Comparison of ENCODE assay signal across 20 cellular contexts in the genomic region with DNA sequence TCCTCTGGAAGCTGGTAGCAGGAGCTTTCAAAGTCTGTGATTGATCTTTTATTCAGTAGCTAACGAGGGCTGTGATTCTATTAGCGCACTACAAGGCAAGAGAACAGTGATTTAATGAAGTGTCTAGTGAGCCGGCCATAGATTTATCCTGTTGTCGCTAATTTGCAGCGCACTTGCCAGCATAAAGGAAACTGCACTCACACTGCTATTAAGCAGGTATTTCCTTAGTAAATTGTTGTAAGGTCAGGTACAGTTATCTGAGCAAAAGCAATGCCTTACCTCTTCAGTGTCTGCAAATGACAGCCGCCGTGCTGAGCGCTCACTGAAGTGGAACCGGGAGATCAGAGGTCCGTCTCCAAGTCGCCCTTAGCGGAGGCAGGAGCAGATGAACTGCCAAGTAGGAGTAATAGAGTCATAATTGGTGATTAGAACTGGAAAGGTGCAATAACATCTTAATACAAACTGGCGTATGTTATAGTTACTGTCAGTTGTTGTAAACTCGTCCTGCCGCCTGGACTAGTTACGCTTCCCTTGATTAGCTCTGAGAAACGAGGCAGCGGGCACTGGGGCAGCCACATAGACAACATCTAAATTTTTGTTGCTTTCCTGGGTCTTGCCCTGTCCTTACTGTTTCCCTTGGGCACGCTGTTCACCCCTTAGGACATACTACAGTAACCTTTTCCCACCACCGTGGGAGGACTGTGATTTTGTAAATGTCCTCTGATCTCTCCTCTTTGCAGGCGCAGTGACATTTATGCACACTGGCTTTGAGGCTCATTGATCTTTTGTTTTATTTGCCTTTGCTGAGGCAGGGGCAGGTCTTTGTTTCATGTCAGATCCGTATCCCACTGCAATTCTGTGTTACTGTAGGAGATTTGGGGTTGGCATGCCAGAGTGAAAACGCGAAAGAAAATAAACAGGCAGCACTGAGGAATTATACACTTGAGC.
DNase-seq lines count a peak whose midpoint lies in the region; ATAC-seq and TF ChIP-seq lines count a peak whose summit lies in the region.
"Had no signal": no experiment of that assay in that cellular context is flagged by ENCODE, and none has a peak within 500 bp of the region (broad histone marks: within the 10 kb centered on the region; RNA-seq: fewer than 3 reads in every experiment).

No MANE protein-coding gene starts in this region.

- H3K4me3 Mint-ChIP-seq in glutamatergic neuron (ENCODE audit: unreplicated experiment) = no peak overlapping the region
- H3K4me3 Mint-ChIP-seq in activated T-cell treated with anti-CD3 and anti-CD28 coated beads, Interleukin-2, amount 50 U/mL, for 4 hours = no peak overlapping the region
- H3K4me3 Mint-ChIP-seq: activated CD4-positive, alpha-beta T cell treated with anti-CD3 and anti-CD28 coated beads for 36 hours; CD4-positive, alpha-beta T cell; naive B cell; stimulated activated naive CD8-positive, alpha-beta T cell treated with anti-CD3 and anti-CD28 coated beads, Interleukin-15, Interleukin-2, amounts not matched to agents 100 ng/mL and 50 ng/mL, for 24 hours had no signal

- H3K9me3 Mint-ChIP-seq in glutamatergic neuron (ENCODE audit: unreplicated experiment) = peaks cover 7% of the 10 kb centered on the region
- peaks cover 10% of the 10 kb centered on the region for H3K9me3 Mint-ChIP-seq in activated T-cell treated with anti-CD3 and anti-CD28 coated beads, Interleukin-2, amount 50 U/mL, for 4 hours
- H3K9me3 Mint-ChIP-seq: CD4-positive, alpha-beta T cell had no signal

- H3K27me3 ChIP-seq in neuron (ENCODE audit: insufficient read depth, low read length) (no peaks in the 10 kb centered on the region), left ventricle myocardium inferior (ENCODE audit: low read depth) (no peaks in the 10 kb centered on the region)
- H3K27me3 ChIP-seq: left lung had no signal

- no peaks in the 10 kb centered on the region for H3K36me3 ChIP-seq in neuron (ENCODE audit: insufficient read depth, low read length)
- no peaks in the 10 kb centered on the region for H3K36me3 ChIP-seq in left ventricle myocardium inferior
- H3K36me3 ChIP-seq: left lung had no signal

- DNase-seq in G401 (ENCODE audit: low spot score) (peak; percentile 25), NCI-H2227 treated with DMSO at 0.1 percent for 48 hours (lab: John Stamatoyannopoulos, UW) (peak; percentile 83), glutamatergic neuron (peak; percentile 24), hippocampal formation (lab: John Stamatoyannopoulos, UW) (no peak), left ventricle myocardium inferior (no peak)
- no peak for DNase-seq in activated T-cell treated with anti-CD3 and anti-CD28 coated beads, Interleukin-2, amount 50 U/mL, for 4 hours
- DNase-seq: activated CD4-positive, alpha-beta T cell treated with anti-CD3 and anti-CD28 coated beads for 36 hours; activated gamma-delta T cell; CD4-positive, alpha-beta T cell; foreskin fibroblast; HCEC 1CT; left lung; naive B cell; NCI-H1436 treated with DMSO at 0.1 percent for 48 hours; stimulated activated CD4-positive, alpha-beta T cell treated with anti-CD3 and anti-CD28 coated beads, Interleukin-15, amount 100 ng/mL, for 24 hours had no signal

- no peaks in the 10 kb centered on the region for H3K36me3 Mint-ChIP-seq in glutamatergic neuron (ENCODE audit: unreplicated experiment)
- H3K36me3 Mint-ChIP-seq in activated T-cell treated with anti-CD3 and anti-CD28 coated beads, Interleukin-2, amount 50 U/mL, for 4 hours (ENCODE audit: insufficient read depth) = no peaks in the 10 kb centered on the region

- H3K4me3 ChIP-seq in neuron (ENCODE audit: low read length) (peak overlapping the region; percentile 20), left ventricle myocardium inferior (no peak overlapping the region)
- H3K4me3 ChIP-seq: left lung had no signal

- H3K4me1 ChIP-seq in neuron (ENCODE audit: insufficient read depth, low read length) (peaks cover 14% of the 10 kb centered on the region), left ventricle myocardium inferior (no peaks in the 10 kb centered on the region)

- no peak overlapping the region for H3K27ac ChIP-seq in left ventricle myocardium inferior (replicated peaks)
- H3K27ac ChIP-seq: KMS-11, left lung had no signal

- H3K4me1 Mint-ChIP-seq in glutamatergic neuron (ENCODE audit: low read depth, unreplicated experiment) = peaks cover 2% of the 10 kb centered on the region
- H3K4me1 Mint-ChIP-seq in activated T-cell treated with anti-CD3 and anti-CD28 coated beads, Interleukin-2, amount 50 U/mL, for 4 hours (ENCODE audit: low read depth) = no peaks in the 10 kb centered on the region
- H3K4me1 Mint-ChIP-seq: activated CD4-positive, alpha-beta T cell treated with anti-CD3 and anti-CD28 coated beads for 36 hours had no signal

- peak overlapping the region; percentile 5 for H2AFZ ChIP-seq in neuron (ENCODE audit: low read depth, low read length)

- TF ChIP-seq CTCF in glutamatergic neuron (IDR thresholded peaks at IDR 0.05; ENCODE audit: partially characterized antibody, unreplicated experiment) (no peak), left ventricle myocardium inferior (IDR thresholded peaks at IDR 0.05; ENCODE audit: borderline replicate concordance) (no peak)

- intact Hi-C loops in left ventricle myocardium inferior (cut with micrococcal nuclease) = no loop called here

- H3K9me3 ChIP-seq in neuron (ENCODE audit: low read length) (peaks cover 4% of the 10 kb centered on the region), left ventricle myocardium inferior (replicated peaks) (no peaks in the 10 kb centered on the region)

- ATAC-seq in HG02623 (IDR thresholded peaks at IDR 0.05; ENCODE audit: unreplicated experiment) = no peak
- ATAC-seq in activated T-cell treated with anti-CD3 and anti-CD28 coated beads, Interleukin-2, amount 50 U/mL, for 4 hours = no peak
- ATAC-seq: activated CD4-positive, alpha-beta T cell treated with anti-CD3 and anti-CD28 coated beads for 36 hours; SK-N-SH treated with all-trans-retinoic acid at 6 μM for 48 hours had no signal

- in situ Hi-C loops in G401 (cut with HindIII; ENCODE audit: low sequenced_read_pairs) = no loop called here

- no peak overlapping the region for H3K27ac Mint-ChIP-seq in glutamatergic neuron (ENCODE audit: unreplicated experiment)
- H3K27ac Mint-ChIP-seq: activated CD4-positive, alpha-beta T cell treated with anti-CD3 and anti-CD28 coated beads for 36 hours; CD4-positive, alpha-beta T cell; stimulated activated naive CD8-positive, alpha-beta T cell treated with anti-CD3 and anti-CD28 coated beads, Interleukin-15, Interleukin-2, amounts not matched to agents 100 ng/mL and 50 ng/mL, for 24 hours had no signal

- H3K27me3 Mint-ChIP-seq in glutamatergic neuron (ENCODE audit: unreplicated experiment) = no peaks in the 10 kb centered on the region
- H3K27me3 Mint-ChIP-seq in activated T-cell treated with anti-CD3 and anti-CD28 coated beads, Interleukin-2, amount 50 U/mL, for 4 hours (ENCODE audit: low read depth) = no peaks in the 10 kb centered on the region
- H3K27me3 Mint-ChIP-seq: activated CD4-positive, alpha-beta T cell treated with anti-CD3 and anti-CD28 coated beads for 36 hours; CD4-positive, alpha-beta T cell; naive B cell; stimulated activated naive CD8-positive, alpha-beta T cell treated with anti-CD3 and anti-CD28 coated beads, Interleukin-15, Interleukin-2, amounts not matched to agents 100 ng/mL and 50 ng/mL, for 24 hours had no signal

Comparison
In these comparisons a context has a peak if more than half of its experiments do, and no peak if none do; other contexts are left out.
1. DNase-seq: peak in G401 (single experiment), NCI-H2227 treated with DMSO at 0.1 percent for 48 hours (single experiment) and glutamatergic neuron (single experiment); none in hippocampal formation (0 of 2), left ventricle myocardium inferior (single experiment) and activated T-cell treated with anti-CD3 and anti-CD28 coated beads, Interleukin-2, amount 50 U/mL, for 4 hours (single experiment).